In the genomic region with DNA sequence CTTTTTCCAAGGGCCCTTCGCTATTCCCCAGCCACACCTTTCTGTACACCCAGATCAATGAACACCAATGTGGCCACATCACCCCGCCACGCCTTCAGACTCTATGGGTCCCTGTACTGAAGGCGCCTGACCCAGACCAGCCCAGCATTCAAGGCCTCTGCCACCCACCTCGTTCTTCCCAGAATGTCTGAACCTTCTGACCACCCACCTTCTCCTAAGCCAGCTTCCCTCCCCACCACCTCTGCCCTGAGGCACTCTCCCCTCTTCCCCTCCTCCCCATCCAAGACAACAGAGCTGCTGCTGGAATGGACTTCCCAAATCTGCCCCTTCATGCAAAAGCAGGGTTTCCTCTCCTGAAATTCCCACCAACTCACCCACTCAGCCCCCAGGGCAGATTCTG, we compare ENCODE assay signal across 31 cellular contexts. TPM values are rescaled to one million over a fixed set of nuclear protein-coding genes. Genes with fewer than 3 reads are reported as not detected.
DNase-seq lines count a peak whose midpoint lies in the region; ATAC-seq, FAIRE-seq and TF ChIP-seq lines count a peak whose summit lies in the region.
"Had no signal": no experiment of that assay in that cellular context is flagged by ENCODE, and none has a peak within 500 bp of the region (broad histone marks: within the 10 kb centered on the region; RNA-seq: fewer than 3 reads in every experiment).

No MANE protein-coding gene starts in this region.

- no peak for TF ChIP-seq EP300 in ovary (IDR thresholded peaks at IDR 0.05)

- peaks cover 17% of the 10 kb centered on the region for H3K27me3 Mint-ChIP-seq in activated naive CD8-positive, alpha-beta T cell
- peaks cover 28% of the 10 kb centered on the region for H3K27me3 Mint-ChIP-seq in activated naive CD8-positive, alpha-beta T cell treated with anti-CD3 and anti-CD28 coated beads for 36 hours
- H3K27me3 Mint-ChIP-seq: CD4-positive, CD25-positive, alpha-beta regulatory T cell had no signal

- H3K4me3 ChIP-seq in SJSA1 = no peak overlapping the region
- H3K4me3 ChIP-seq in kidney (ENCODE audit: low read length in 2 of 2) = no peak overlapping the region
- H3K4me3 ChIP-seq in ovary = no peak overlapping the region
- H3K4me3 ChIP-seq in psoas muscle = no peak overlapping the region
- H3K4me3 ChIP-seq: BLaER1 had no signal

- H3K4me1 ChIP-seq in SJSA1 (replicated peaks) = peaks cover 43% of the 10 kb centered on the region
- no peaks in the 10 kb centered on the region for H3K4me1 ChIP-seq in kidney (ENCODE audit: control insufficient read depth in 1 of 2, insufficient read depth in 1 of 2, low read depth in 1 of 2, low read length in 2 of 2)
- no peaks in the 10 kb centered on the region for H3K4me1 ChIP-seq in ovary (ENCODE audit: insufficient read depth)
- no peaks in the 10 kb centered on the region for H3K4me1 ChIP-seq in psoas muscle
- H3K4me1 ChIP-seq: BE2C, BLaER1 had no signal

- no peaks in the 10 kb centered on the region for H3K36me3 Mint-ChIP-seq in activated naive CD8-positive, alpha-beta T cell
- H3K36me3 Mint-ChIP-seq in activated naive CD8-positive, alpha-beta T cell treated with anti-CD3 and anti-CD28 coated beads for 36 hours = no peaks in the 10 kb centered on the region
- H3K36me3 Mint-ChIP-seq: CD14-positive monocyte had no signal

- H3K9me3 Mint-ChIP-seq in activated naive CD8-positive, alpha-beta T cell (ENCODE audit: low read depth) = peaks cover 15% of the 10 kb centered on the region
- peaks cover 16% of the 10 kb centered on the region for H3K9me3 Mint-ChIP-seq in activated naive CD8-positive, alpha-beta T cell treated with anti-CD3 and anti-CD28 coated beads for 36 hours

- ATAC-seq in psoas muscle = no peak

- H3K4me3 Mint-ChIP-seq in activated naive CD8-positive, alpha-beta T cell = no peak overlapping the region
- no peak overlapping the region for H3K4me3 Mint-ChIP-seq in activated naive CD8-positive, alpha-beta T cell treated with anti-CD3 and anti-CD28 coated beads for 36 hours
- H3K4me3 Mint-ChIP-seq: CD14-positive monocyte; CD4-positive, alpha-beta memory T cell; CD4-positive, CD25-positive, alpha-beta regulatory T cell; CD8-positive, alpha-beta memory T cell had no signal

- H3K27ac Mint-ChIP-seq in activated naive CD8-positive, alpha-beta T cell = peak overlapping the region; percentile 50
- no peak overlapping the region for H3K27ac Mint-ChIP-seq in activated naive CD8-positive, alpha-beta T cell treated with anti-CD3 and anti-CD28 coated beads for 36 hours
- H3K27ac Mint-ChIP-seq: CD4-positive, CD25-positive, alpha-beta regulatory T cell; CD8-positive, alpha-beta memory T cell had no signal

- DNase-seq in activated naive CD8-positive, alpha-beta T cell treated with anti-CD3 and anti-CD28 coated beads for 36 hours = no peak
- DNase-seq in SJSA1 (ENCODE audit: low read depth in 1 of 2, low spot score in 2 of 2) (peak; percentile 82 to 92), kidney (peak; percentile 37), ovary (no peak), psoas muscle (no peak), posterior cingulate gyrus (no peak)
- DNase-seq: ACHN; BE2C; C1 segment of cervical spinal cord; CD4-positive, alpha-beta memory T cell; CD4-positive, CD25-positive, alpha-beta regulatory T cell; CD8-positive, alpha-beta memory T cell; COR-L47; DMS 273 treated with DMSO at 0.1 percent for 48 hours; DMS153; DMS53; DMS79; DND-41; EL; GF-D8 had no signal

- 75 to 84% (median 79%) methylated on average over 5 of the region's 5 CpGs for WGBS in ovary, 3 donors
- 80 to 82% (median 81%) methylated on average over 5 of the region's 5 CpGs for WGBS in psoas muscle, 3 donors

- intact Hi-C loops in kidney (cut with DNase I) (no loop called here), ovary (cut with DNase I) (no loop called here), psoas muscle (cut with DNase I) (no loop called here), posterior cingulate gyrus (cut with DNase I) (no loop called here)

- H3K36me3 ChIP-seq in SJSA1 = no peaks in the 10 kb centered on the region
- H3K36me3 ChIP-seq in kidney (ENCODE audit: control insufficient read depth in 1 of 2, insufficient read depth in 2 of 2, low read length in 2 of 2) = no peaks in the 10 kb centered on the region
- H3K36me3 ChIP-seq in ovary = no peaks in the 10 kb centered on the region
- H3K36me3 ChIP-seq in psoas muscle (ENCODE audit: insufficient read depth in 1 of 2, low read depth in 1 of 2) = no peaks in the 10 kb centered on the region
- H3K36me3 ChIP-seq: BE2C, BLaER1 had no signal

- H3K9ac ChIP-seq in kidney (ENCODE audit: low read length in 2 of 2) = no peak overlapping the region
- H3K9ac ChIP-seq: BLaER1 had no signal

- H3K4me1 Mint-ChIP-seq in activated naive CD8-positive, alpha-beta T cell (ENCODE audit: low read depth) = no peaks in the 10 kb centered on the region
- H3K4me1 Mint-ChIP-seq in activated naive CD8-positive, alpha-beta T cell treated with anti-CD3 and anti-CD28 coated beads for 36 hours = no peaks in the 10 kb centered on the region
- H3K4me1 Mint-ChIP-seq: CD4-positive, CD25-positive, alpha-beta regulatory T cell; CD8-positive, alpha-beta memory T cell had no signal

- no peak for TF ChIP-seq POLR2A in ovary (IDR thresholded peaks at IDR 0.05)

- no peak for FAIRE-seq in kidney (lab: Jason Lieb, UNC)
- FAIRE-seq: A204.1, G401.6, GM12891, GM19239 had no signal

- no peak for TF ChIP-seq CTCF in kidney (IDR thresholded peaks at IDR 0.05; ENCODE audit: borderline replicate concordance, extremely low read depth, insufficient read depth)
- no peak for TF ChIP-seq CTCF in ovary (IDR thresholded peaks at IDR 0.05)
- no peak for TF ChIP-seq CTCF in psoas muscle (IDR thresholded peaks at IDR 0.05)

- H3K9me3 ChIP-seq in SJSA1 (replicated peaks) (no peaks in the 10 kb centered on the region), kidney (ENCODE audit: control insufficient read depth in 1 of 2, low read length in 2 of 2) (no peaks in the 10 kb centered on the region), ovary (no peaks in the 10 kb centered on the region), psoas muscle (no peaks in the 10 kb centered on the region)
- H3K9me3 ChIP-seq: BE2C had no signal

- H3K27me3 ChIP-seq in SJSA1 (replicated peaks) (no peaks in the 10 kb centered on the region), ovary (no peaks in the 10 kb centered on the region), psoas muscle (ENCODE audit: insufficient read depth in 3 of 3, low read length in 2 of 3) (peaks cover 0 to 2% (median 0%) of the 10 kb centered on the region in 3 donors)
- H3K27me3 ChIP-seq: BLaER1 had no signal

- peak overlapping the region; percentile 56 for H3K27ac ChIP-seq in SJSA1
- no peak overlapping the region for H3K27ac ChIP-seq in kidney (ENCODE audit: low read depth in 2 of 2, low read length in 2 of 2)
- no peak overlapping the region for H3K27ac ChIP-seq in ovary
- H3K27ac ChIP-seq in psoas muscle = no peak overlapping the region
- H3K27ac ChIP-seq: 22Rv1, BLaER1 had no signal

RNA-seq across cellular contexts. Expression of gene CEACAM20, which starts 3.3 kb away (rescaled TPM):
- total RNA-seq in activated naive CD8-positive, alpha-beta T cell treated with anti-CD3 and anti-CD28 coated beads for 36 hours = not detected
- 0.08 TPM in 1 of 2 replicates, not detected in the other for total RNA-seq in SJSA1 (2014; rRNA removed; shearing (Covaris generic))
- not detected for total RNA-seq in kidney
- polyA plus RNA-seq in kidney (ENCODE audit: insufficient read depth, low read depth, low replicate concordance) = not detected
- total RNA-seq in ovary = under 1 TPM in 1 of 7 donors, not detected in 6; 0.60 TPM
- not detected for polyA plus RNA-seq in ovary
- not detected for total RNA-seq in psoas muscle
- under 1 TPM in 1 of 3 donors, not detected in 2; 0.03 TPM for polyA plus RNA-seq in psoas muscle
- total RNA-seq: A673; CD4-positive, alpha-beta memory T cell; CD4-positive, CD25-positive, alpha-beta regulatory T cell; CD8-positive, alpha-beta memory T cell; Daoy had no signal
- polyA plus RNA-seq: AG04450; CD14-positive monocyte; CD4-positive, alpha-beta memory T cell; CD4-positive, CD25-positive, alpha-beta regulatory T cell; CD8-positive, alpha-beta memory T cell had no signal

RNA-seq across cellular contexts. Expression of gene ZNF180, which starts 32.5 kb away (rescaled TPM):
- 10 to 100 TPM in 1 of 2 experiments, 1 to 10 TPM in 1; 9.9 to 10.2 TPM for total RNA-seq in activated naive CD8-positive, alpha-beta T cell treated with anti-CD3 and anti-CD28 coated beads for 36 hours
- 16.4 and 17.7 TPM in 2 replicates for total RNA-seq in SJSA1 (2014; rRNA removed; shearing (Covaris generic))
- total RNA-seq in kidney = 10.3 TPM
- 3.4 TPM for polyA plus RNA-seq in kidney (ENCODE audit: insufficient read depth, low read depth, low replicate concordance)
- 10 to 100 TPM in 2 of 7 donors, 1 to 10 TPM in 5; 8.4 to 16.1 (median 9.7) TPM for total RNA-seq in ovary
- polyA plus RNA-seq in ovary = 1 to 10 TPM; 5.6 to 6.3 TPM
- total RNA-seq in psoas muscle = 1 to 10 TPM; 1.9 to 3.8 (median 2.7) TPM
- polyA plus RNA-seq in psoas muscle = 1 to 10 TPM; 2.1 to 3.5 (median 2.4) TPM

Comparison
In these comparisons a context has a peak if more than half of its experiments do, and no peak if none do; other contexts are left out.
1. DNase-seq: peak in SJSA1 (2 of 2) and kidney (single experiment); none in activated naive CD8-positive, alpha-beta T cell treated with anti-CD3 and anti-CD28 coated beads for 36 hours (single experiment), ovary (0 of 5), psoas muscle (0 of 2) and posterior cingulate gyrus (0 of 10).